1 cellular context compared by ENCODE assay signal in genomic region chr19:17796013-17796837, GRCh38.
TF ChIP-seq lines count a peak whose summit lies in the region.

No MANE protein-coding gene starts in this region.

TF ChIP-seq in K562, 482 proteins besides CTCF, POLR2A, EP300 and RAD21:
- TF ChIP-seq ZNF121 (CRISPR knock-in tag; conservative IDR thresholded peaks at IDR 0.05) (peak; percentile 59; the same call in 1 of the 2 replicates), HDAC3 (IDR thresholded peaks at IDR 0.05; ENCODE audit: borderline replicate concordance, partially characterized antibody) (no peak)
